In genomic region chr2:72678036-72678435, GRCh38 we compare ENCODE assay signal across 17 cellular contexts.
A peak's percentile ranks its signal among the peaks of the same experiment; 100 is the strongest.
DNase-seq lines count a peak whose midpoint lies in the region; ATAC-seq, FAIRE-seq and TF ChIP-seq lines count a peak whose summit lies in the region.
"Had no signal": no experiment of that assay in that cellular context is flagged by ENCODE, and none has a peak within 500 bp of the region (broad histone marks: within the 10 kb centered on the region; RNA-seq: fewer than 3 reads in every experiment).

No MANE protein-coding gene starts in this region.

- TF ChIP-seq RAD21 in A549 (conservative IDR thresholded peaks at IDR 0.05 in 1 of 2, IDR thresholded peaks at IDR 0.05 in 1 of 2) = no peak

- POLR2A ChIA-PET in A549 (lab: Yijun Ruan, JAX) = no interaction called here

- H3K4me3 ChIP-seq in A549 = no peak overlapping the region
- H3K4me3 ChIP-seq: lower lobe of right lung had no signal

- H3K9me3 ChIP-seq in A549 = no peaks in the 10 kb centered on the region
- H3K9me3 ChIP-seq: lower lobe of right lung had no signal

- ATAC-seq in A549 = no peak
- ATAC-seq in GM19324 (IDR thresholded peaks at IDR 0.05; ENCODE audit: low FRiP score, unreplicated experiment) = peak; percentile 90
- ATAC-seq in HG02798 (IDR thresholded peaks at IDR 0.05; ENCODE audit: poor library complexity, unreplicated experiment) = peak; percentile 82
- peak; percentile 68 for ATAC-seq in HG03558 (IDR thresholded peaks at IDR 0.05; ENCODE audit: extremely low read depth, unreplicated experiment)
- ATAC-seq: activated CD8-positive, alpha-beta T cell treated with anti-CD3 and anti-CD28 coated beads for 36 hours; lower lobe of right lung; Panc1 had no signal

- 99% methylated on average over 2 of the region's 2 CpGs for WGBS in A549 (ENCODE audit: missing lambda C conversion rate)

- H3K4me2 ChIP-seq in A549 = peak overlapping the region; percentile 80

- TF ChIP-seq POLR2A in A549 (IDR thresholded peaks at IDR 0.05; ENCODE audit: low read length) = no peak

- no peak for FAIRE-seq in A549 (lab: Jason Lieb, UNC)
- FAIRE-seq: H1 had no signal

- CTCF ChIA-PET in A549 (lab: Yijun Ruan, JAX) = interaction anchor here (1.2 kb wide), 1 partner anchor 67 kb away, joined by 3 read pairs; no protein-coding TSS in a partner anchor

- TF ChIP-seq CTCF in A549 (IDR thresholded peaks at IDR 0.05) = no peak

- TF ChIP-seq EP300 in A549 (IDR thresholded peaks at IDR 0.05) = no peak

- peaks cover 68% of the 10 kb centered on the region for H3K4me1 ChIP-seq in A549

- DNase-seq in A549 (ENCODE audit: low read depth in 1 of 2, low spot score in 1 of 2) = no peak
- DNase-seq in LoVo (ENCODE audit: low spot score) = no peak
- DNase-seq in stimulated activated CD4-positive, alpha-beta T cell treated with anti-CD3 and anti-CD28 coated beads, Interleukin-2, amount 100 ng/mL, for 48 hours = no peak
- DNase-seq in NCI-H510A treated with DMSO at 0.1 percent for 48 hours (lab: John Stamatoyannopoulos, UW) = no peak
- no peak for DNase-seq in NOMO-1 treated with dmso at 0.1 percent for 144 hours (lab: John Stamatoyannopoulos, UW; ENCODE audit: unreplicated experiment)
- DNase-seq: activated CD8-positive, alpha-beta T cell treated with anti-CD3 and anti-CD28 coated beads for 36 hours; central memory CD4-positive, alpha-beta T cell; lower lobe of right lung; MV-4-11; occipital lobe; stimulated activated CD4-positive, alpha-beta T cell treated with anti-CD3 and anti-CD28 coated beads, Interleukin-15, amount 100 ng/mL, for 24 hours had no signal

- H3K27ac ChIP-seq in A549 = peak overlapping the region; percentile 40 to 65; a peak in 4 of 6 replicates
- H3K27ac ChIP-seq: epithelial cell of prostate, lower lobe of right lung had no signal

TF ChIP-seq in A549, 52 proteins besides CTCF, POLR2A, EP300 and RAD21:
- TF ChIP-seq HOXA7 (CRISPR knock-in tag; IDR thresholded peaks at IDR 0.05) (no peak), CBX2 (IDR thresholded peaks at IDR 0.05; ENCODE audit: borderline replicate concordance, low read depth) (no peak), HDAC2 (IDR thresholded peaks at IDR 0.05) (no peak), ATOH8 (CRISPR knock-in tag; IDR thresholded peaks at IDR 0.05; ENCODE audit: low read depth) (no peak), RCOR1 (IDR thresholded peaks at IDR 0.05; ENCODE audit: low read depth, low read length) (no peak)

Comparison
In these comparisons a context has a peak if more than half of its experiments do, and no peak if none do; other contexts are left out.
1. ATAC-seq: peak in GM19324 (single experiment), HG02798 (single experiment) and HG03558 (single experiment); none in A549 (0 of 2).